Comparison of ENCODE assay signal across 9 cellular contexts in genomic region chr19:17488593-17489391, GRCh38. TPM values are rescaled to one million over a fixed set of nuclear protein-coding genes. Genes with fewer than 3 reads are reported as not detected.
DNase-seq lines count a peak whose midpoint lies in the region; ATAC-seq and TF ChIP-seq lines count a peak whose summit lies in the region.
"Had no signal": no experiment of that assay in that cellular context is flagged by ENCODE, and none has a peak within 500 bp of the region (broad histone marks: within the 10 kb centered on the region; RNA-seq: fewer than 3 reads in every experiment).

No MANE protein-coding gene starts in this region.

- CTCF ChIA-PET in CD4-positive, alpha-beta memory T cell (lab: Charles Lee; ENCODE audit: partially characterized antibody): interaction anchor here (2.0 to 2.1 kb wide), 2 partner anchors 7 to 85 kb away, joined by 6 to 8 read pairs; no protein-coding TSS in a partner anchor

- ATAC-seq in GM18520 (IDR thresholded peaks at IDR 0.05; ENCODE audit: unreplicated experiment): no peak

- H3K4me3 Mint-ChIP-seq in CD4-positive, alpha-beta memory T cell: peak overlapping the region; percentile 68 to 83 (median 75)
- peak overlapping the region; percentile 60 for H3K4me3 Mint-ChIP-seq in mesothelial cell of epicardium

- H3K27ac ChIP-seq in CD4-positive, alpha-beta memory T cell (ENCODE audit: low read depth, low read length): peak overlapping the region; percentile 33
- peak overlapping the region; percentile 62; the same call in 1 of the 2 replicates for H3K27ac ChIP-seq in HUES64 (ENCODE audit: low read depth, low read length)

- WGBS in HUES64: 4% methylated on average over 31 of the region's 31 CpGs

- peaks cover 21 to 42% (median 31%) of the 10 kb centered on the region in 4 donors for H3K4me1 Mint-ChIP-seq in CD4-positive, alpha-beta memory T cell
- H3K4me1 Mint-ChIP-seq in mesothelial cell of epicardium: peaks cover 8% of the 10 kb centered on the region

- H3K4me3 ChIP-seq in CD4-positive, alpha-beta memory T cell (ENCODE audit: low read length in 2 of 2): no peak overlapping the region
- H3K4me3 ChIP-seq in HUES64 (ENCODE audit: low read length): peak overlapping the region; percentile 61

- H3K36me3 Mint-ChIP-seq in CD4-positive, alpha-beta memory T cell: no peaks in the 10 kb centered on the region
- no peaks in the 10 kb centered on the region for H3K36me3 Mint-ChIP-seq in mesothelial cell of epicardium

- peaks cover 41% of the 10 kb centered on the region for H3K4me1 ChIP-seq in CD4-positive, alpha-beta memory T cell (ENCODE audit: insufficient read depth, low read length)
- H3K4me1 ChIP-seq in HUES64 (ENCODE audit: insufficient read depth, low read length): peaks cover 4% of the 10 kb centered on the region; the same call in 1 of the 2 replicates

- intact Hi-C loops in CD4-positive, alpha-beta memory T cell (cut with micrococcal nuclease): loop anchor here (2.0 kb wide), 1 partner anchor 18 kb away; the partner anchor contains the start of gene SLC27A1
- intact Hi-C loops in posterior cingulate gyrus (cut with DNase I): no loop called here

- TF ChIP-seq CTCF in mesothelial cell of epicardium (IDR thresholded peaks at IDR 0.05; ENCODE audit: unreplicated experiment): no peak

- peak overlapping the region; percentile 52; the same call in 1 of the 2 replicates for H3K9ac ChIP-seq in HUES64 (ENCODE audit: low read depth, low read length)

- peak overlapping the region; percentile 67 to 96 (median 91) for H3K27ac Mint-ChIP-seq in CD4-positive, alpha-beta memory T cell
- peak overlapping the region; percentile 69 for H3K27ac Mint-ChIP-seq in mesothelial cell of epicardium

- no peaks in the 10 kb centered on the region for H3K36me3 ChIP-seq in CD4-positive, alpha-beta memory T cell (ENCODE audit: insufficient read depth, low read length)
- no peaks in the 10 kb centered on the region for H3K36me3 ChIP-seq in HUES64 (ENCODE audit: insufficient read depth, low read length)

- H3K27me3 Mint-ChIP-seq in CD4-positive, alpha-beta memory T cell: no peaks in the 10 kb centered on the region
- H3K27me3 Mint-ChIP-seq in mesothelial cell of epicardium (ENCODE audit: low read depth): no peaks in the 10 kb centered on the region

- POLR2A ChIA-PET in CD4-positive, alpha-beta memory T cell (lab: Charles Lee; ENCODE audit: partially characterized antibody): interaction anchor here (0.5 to 1.0 kb wide), 2 partner anchors 8 to 18 kb away, joined by 3 read pairs; partner anchors contain the start of gene SLC27A1

- DNase-seq in CD4-positive, alpha-beta memory T cell: peak; percentile 58 to 81 (median 61)
- DNase-seq in activated CD4-positive, CD25-positive, alpha-beta regulatory T cell (lab: John Stamatoyannopoulos, UW): peak; percentile 31 to 39 (median 38)
- DNase-seq in cerebellar cortex (ENCODE audit: low spot score) (peak; percentile 58), mesothelial cell of epicardium (ENCODE audit: low spot score in 2 of 2, unreplicated experiment in 2 of 2) (peak; percentile 80 to 84), posterior cingulate gyrus (no peak)
- peak; percentile 73 for DNase-seq in stimulated activated naive CD4-positive, alpha-beta T cell treated with Interleukin-2 at 50 U/mL for 16 hours (lab: John Stamatoyannopoulos, UW)

- no peaks in the 10 kb centered on the region for H3K9me3 Mint-ChIP-seq in CD4-positive, alpha-beta memory T cell
- no peaks in the 10 kb centered on the region for H3K9me3 Mint-ChIP-seq in mesothelial cell of epicardium

- H3K9me3 ChIP-seq in CD4-positive, alpha-beta memory T cell (ENCODE audit: control insufficient read depth in 1 of 2, low read length in 2 of 2): no peaks in the 10 kb centered on the region
- no peaks in the 10 kb centered on the region for H3K9me3 ChIP-seq in HUES64 (ENCODE audit: insufficient read depth, low read depth, low read length)

- H3K27me3 ChIP-seq in CD4-positive, alpha-beta memory T cell (ENCODE audit: insufficient read depth, low read length): no peaks in the 10 kb centered on the region
- no peaks in the 10 kb centered on the region for H3K27me3 ChIP-seq in HUES64 (ENCODE audit: insufficient read depth, low read length)

RNA-seq across cellular contexts. Expression of gene SLC27A1, which starts 18.5 kb away (rescaled TPM):
- total RNA-seq in CD4-positive, alpha-beta memory T cell: 10 to 100 TPM in 1 of 2 experiments, 1 to 10 TPM in 1; 9.2 to 10.1 TPM
- polyA plus RNA-seq in CD4-positive, alpha-beta memory T cell: 1 to 10 TPM; 5.2 to 6.6 TPM
- 3.4 TPM for polyA plus RNA-seq in HUES64 (2013, experiment 1 of 2)
- 4.6 TPM for polyA plus RNA-seq in HUES64 (2013, experiment 2 of 2)
- total RNA-seq in mesothelial cell of epicardium: 25.1 to 27.5 TPM (median 26.0 TPM) in 3 replicates

RNA-seq across cellular contexts. Expression of gene PGLS, which starts 22.7 kb away (rescaled TPM):
- 10 to 100 TPM; 76.3 to 80.0 TPM for total RNA-seq in CD4-positive, alpha-beta memory T cell
- polyA plus RNA-seq in CD4-positive, alpha-beta memory T cell: 10 to 100 TPM; 39.7 to 61.1 TPM
- polyA plus RNA-seq in HUES64 (2013, experiment 1 of 2): 50.3 TPM
- polyA plus RNA-seq in HUES64 (2013, experiment 2 of 2): 50.3 TPM
- total RNA-seq in mesothelial cell of epicardium: 100.0 to 106 TPM (median 104 TPM) in 3 replicates

RNA-seq across cellular contexts. Expression of gene NXNL1, which starts 28.1 kb away (rescaled TPM):
- total RNA-seq in CD4-positive, alpha-beta memory T cell: not detected
- polyA plus RNA-seq in CD4-positive, alpha-beta memory T cell: not detected
- not detected for polyA plus RNA-seq in HUES64 (2013, experiment 1 of 2)
- polyA plus RNA-seq in HUES64 (2013, experiment 2 of 2): not detected
- not detected in 3 replicates for total RNA-seq in mesothelial cell of epicardium
- polyA plus RNA-seq: neural cell had no signal

RNA-seq across cellular contexts. Expression of gene TMEM221, which starts 40.3 kb away (rescaled TPM):
- not detected for total RNA-seq in CD4-positive, alpha-beta memory T cell
- under 1 TPM in 1 of 2 donors, not detected in 1; 0.09 TPM for polyA plus RNA-seq in CD4-positive, alpha-beta memory T cell
- polyA plus RNA-seq in HUES64 (2013, experiment 1 of 2): 0.85 TPM
- polyA plus RNA-seq in HUES64 (2013, experiment 2 of 2): 1.3 TPM
- total RNA-seq in mesothelial cell of epicardium: 4.8 to 6.0 TPM (median 5.1 TPM) in 3 replicates
- polyA plus RNA-seq: neural cell had no signal

Comparison
In these comparisons a context has a peak if more than half of its experiments do, and no peak if none do; other contexts are left out.
1. DNase-seq: peak in CD4-positive, alpha-beta memory T cell (5 of 5), activated CD4-positive, CD25-positive, alpha-beta regulatory T cell (4 of 4), cerebellar cortex (single experiment), mesothelial cell of epicardium (2 of 2) and stimulated activated naive CD4-positive, alpha-beta T cell treated with Interleukin-2 at 50 U/mL for 16 hours (single experiment); none in posterior cingulate gyrus (0 of 10).